11 cellular contexts compared by ENCODE assay signal in the genomic region with DNA sequence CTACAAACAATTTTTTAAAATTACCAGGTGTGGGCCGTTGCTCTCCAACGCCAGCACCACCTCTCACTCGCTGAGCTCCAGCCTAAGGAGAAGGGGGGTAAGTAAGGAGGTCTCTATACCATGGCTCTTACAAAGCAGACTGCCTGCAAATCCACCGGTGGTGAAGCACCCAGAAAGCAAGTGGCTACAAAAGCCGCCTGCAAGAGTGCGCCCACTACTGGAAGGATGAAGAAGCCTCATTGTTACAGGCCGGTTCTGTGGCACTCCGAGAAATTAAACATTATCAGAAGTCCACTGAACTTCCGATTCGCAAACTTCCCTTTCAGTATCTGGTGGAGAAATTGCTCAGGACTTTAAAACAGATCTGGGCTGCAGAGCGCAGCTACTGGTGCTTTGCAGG. TPM values are rescaled to one million over a fixed set of nuclear protein-coding genes. Genes with fewer than 3 reads are reported as not detected.
DNase-seq lines count a peak whose midpoint lies in the region; ATAC-seq and TF ChIP-seq lines count a peak whose summit lies in the region.
"Had no signal": no experiment of that assay in that cellular context is flagged by ENCODE, and none has a peak within 500 bp of the region (broad histone marks: within the 10 kb centered on the region; RNA-seq: fewer than 3 reads in every experiment).

No MANE protein-coding gene starts in this region.

- H3K4me2 ChIP-seq in PC-3 (ENCODE audit: low read length), result no peak overlapping the region

- no peak overlapping the region for H3K9ac ChIP-seq in PC-3 (ENCODE audit: low read length)

- CTCF ChIA-PET in PC-3 (lab: Charles Lee), result no interaction called here

- H3K27me3 ChIP-seq in PC-3 (ENCODE audit: low read length), result peaks cover 15% of the 10 kb centered on the region; the same call in 1 of the 2 replicates
- H3K27me3 ChIP-seq in foreskin keratinocyte, result no peaks in the 10 kb centered on the region
- H3K27me3 ChIP-seq: thyroid gland had no signal

- H2AFZ ChIP-seq in PC-3 (ENCODE audit: low read length), result no peak overlapping the region

- H3K36me3 ChIP-seq in PC-3 (ENCODE audit: low read depth, low read length), result no peaks in the 10 kb centered on the region
- H3K36me3 ChIP-seq: thyroid gland had no signal

- ATAC-seq in PC-3, result no peak
- ATAC-seq in foreskin keratinocyte, result no peak
- no peak for ATAC-seq in HG03571 (IDR thresholded peaks at IDR 0.05; ENCODE audit: unreplicated experiment)
- no peak for ATAC-seq in GM21515 (IDR thresholded peaks at IDR 0.05; ENCODE audit: unreplicated experiment)
- ATAC-seq: left lobe of liver had no signal

- no peaks in the 10 kb centered on the region for H3F3A ChIP-seq in PC-3 (ENCODE audit: low read length, unreplicated experiment)

- H3K9me3 ChIP-seq in PC-3 (ENCODE audit: low read length), result no peaks in the 10 kb centered on the region
- H3K9me3 ChIP-seq: thyroid gland had no signal

- H3K27ac ChIP-seq in PC-3 (ENCODE audit: low read length) (no peak overlapping the region), foreskin keratinocyte (no peak overlapping the region)
- H3K27ac ChIP-seq: thyroid gland had no signal

- H3K4me3 ChIP-seq in PC-3 (ENCODE audit: low read length), result no peak overlapping the region
- H3K4me3 ChIP-seq: thyroid gland had no signal

- H3K9me2 ChIP-seq in PC-3 (replicated peaks; ENCODE audit: low read length), result no peaks in the 10 kb centered on the region

- intact Hi-C loops in PC-3 (cut with micrococcal nuclease), result no loop called here

- no peaks in the 10 kb centered on the region for H3K4me1 ChIP-seq in PC-3 (ENCODE audit: insufficient read depth, low read length)
- H3K4me1 ChIP-seq in foreskin keratinocyte, result no peaks in the 10 kb centered on the region
- H3K4me1 ChIP-seq: thyroid gland had no signal

- BruUV-seq in PC-3 (replicated peaks; lab: Mats Ljungman, UMichigan), result no TSS peak

- no peaks in the 10 kb centered on the region for H4K20me1 ChIP-seq in PC-3 (ENCODE audit: low read length)

- H3K79me2 ChIP-seq in PC-3 (ENCODE audit: low read length), result no peaks in the 10 kb centered on the region

- TF ChIP-seq CTCF in GM12873 (IDR thresholded peaks at IDR 0.05; ENCODE audit: insufficient read depth, low read depth, low read length, missing control alignments), result peak; percentile 72
- peak; percentile 66 for TF ChIP-seq CTCF in PC-3 (conservative IDR thresholded peaks at IDR 0.05; ENCODE audit: low read depth, low read length)
- peak; percentile 45 for TF ChIP-seq CTCF in foreskin keratinocyte (conservative IDR thresholded peaks at IDR 0.05)

- POLR2A ChIA-PET in PC-3 (lab: Charles Lee; ENCODE audit: unreplicated experiment), result no interaction called here

- DNase-seq in AG20443 (ENCODE audit: low spot score) (peak; percentile 39), PC-3 (peak; percentile 30), foreskin keratinocyte (no peak), NCI-H2081 treated with DMSO at 0.1 percent for 48 hours (lab: John Stamatoyannopoulos, UW) (no peak), NCI-H1694 treated with DMSO at 0.1 percent for 48 hours (lab: John Stamatoyannopoulos, UW) (no peak)
- DNase-seq: cortex of kidney, thyroid gland had no signal

RNA-seq across cellular contexts. Expression of a gene that starts 46.0 kb away (rescaled TPM):
- total RNA-seq in PC-3 (2014; rRNA removed) (not detected in 2 replicates), foreskin keratinocyte (0.18 and 0.20 TPM in 2 replicates)
- 0.04 and 0.10 TPM in 2 replicates for polyA plus RNA-seq in foreskin keratinocyte

Comparison
In these comparisons a context has a peak if more than half of its experiments do, and no peak if none do; other contexts are left out.
1. DNase-seq: peak in AG20443 (single experiment) and PC-3 (single experiment); none in foreskin keratinocyte (0 of 2), NCI-H2081 treated with DMSO at 0.1 percent for 48 hours (single experiment) and NCI-H1694 treated with DMSO at 0.1 percent for 48 hours (single experiment).
2. Peak in every context shown above with its lines, with median percentiles within 50 percentile points of each other: CTCF ChIP-seq.